ENCODE assay signal across 1 cellular context in genomic region chr11:118980191-118980881, GRCh38.
A peak's percentile ranks its signal among the peaks of the same experiment; 100 is the strongest.
TF ChIP-seq lines count a peak whose summit lies in the region.

No MANE protein-coding gene starts in this region.

TF ChIP-seq in K562, 482 proteins besides CTCF, POLR2A, EP300 and RAD21 (continued from another document and continues in another):
- peak; percentile 42 for TF ChIP-seq TAF1 (IDR thresholded peaks at IDR 0.05; ENCODE audit: control insufficient read depth, extremely low read depth, insufficient read depth, low read length, severe bottlenecking)
- TF ChIP-seq CBX1 (IDR thresholded peaks at IDR 0.05; ENCODE audit: low read depth): peak; percentile 61; the same call in 1 of the 2 replicates
- TF ChIP-seq ZBTB9 (CRISPR knock-in tag; IDR thresholded peaks at IDR 0.05): peak; percentile 68; the same call in 1 of the 2 replicates
- peak; percentile 56 for TF ChIP-seq TBP (optimal IDR thresholded peaks at IDR 0.05; ENCODE audit: low read depth, low read length)
- peak; percentile 63; the same call in 1 of the 2 replicates for TF ChIP-seq LEF1 (IDR thresholded peaks at IDR 0.05)
- no peak for TF ChIP-seq NFIX (CRISPR knock-in tag; IDR thresholded peaks at IDR 0.05; ENCODE audit: low read depth)
- no peak for TF ChIP-seq MTA3 (IDR thresholded peaks at IDR 0.05; ENCODE audit: borderline replicate concordance)
- TF ChIP-seq CHAMP1 (IDR thresholded peaks at IDR 0.05): no peak
- TF ChIP-seq CBX2 (IDR thresholded peaks at IDR 0.05; ENCODE audit: insufficient read depth, low read length, poor library complexity, severe bottlenecking): no peak
- TF ChIP-seq MCM2 (IDR thresholded peaks at IDR 0.05; ENCODE audit: low read depth): no peak
- TF ChIP-seq ZNF644 (tag; IDR thresholded peaks at IDR 0.05; ENCODE audit: low read depth): 0 out of 2 replicates have a peak, but pooled peaks have one; percentile 40
- no peak for TF ChIP-seq E2F8 (IDR thresholded peaks at IDR 0.05; ENCODE audit: low read depth, partially characterized antibody)
- peak; percentile 72 for TF ChIP-seq RBFOX2 (IDR thresholded peaks at IDR 0.05; ENCODE audit: low read depth, low read length)
- no peak for TF ChIP-seq ZNF224 (CRISPR knock-in tag; IDR thresholded peaks at IDR 0.05)
- no peak for TF ChIP-seq CC2D1A (IDR thresholded peaks at IDR 0.05)
- no peak for TF ChIP-seq RBM25 (IDR thresholded peaks at IDR 0.05; ENCODE audit: low read depth, low read length, severe bottlenecking)
- TF ChIP-seq ZNF24 (IDR thresholded peaks at IDR 0.05): no peak
- TF ChIP-seq BCLAF1 (IDR thresholded peaks at IDR 0.05; ENCODE audit: borderline replicate concordance in 1 of 2, control insufficient read depth in 1 of 2, low read depth in 2 of 2, low read length in 1 of 2): 0 out of 4 replicates have a peak, but pooled peaks of 1 of the 2 experiments have one; percentile 40
- TF ChIP-seq ZNF140 (CRISPR knock-in tag; IDR thresholded peaks at IDR 0.05): no peak
- no peak for TF ChIP-seq PHB2 (IDR thresholded peaks at IDR 0.05; ENCODE audit: low read depth)
- no peak; a peak in 1 of 4 replicates for TF ChIP-seq FOXA3 (CRISPR knock-in tag; conservative IDR thresholded peaks at IDR 0.05 in 1 of 2, IDR thresholded peaks at IDR 0.05 in 1 of 2)
- peak; percentile 87 for TF ChIP-seq CBFB (CRISPR knock-in tag; IDR thresholded peaks at IDR 0.05)
- TF ChIP-seq ZC3H11A (IDR thresholded peaks at IDR 0.05; ENCODE audit: low read depth, low read length): no peak
- 0 out of 2 replicates have a peak, but pooled peaks have one; percentile 23 for TF ChIP-seq SREBF1 (IDR thresholded peaks at IDR 0.05; ENCODE audit: borderline replicate concordance, low read depth, low read length)
- TF ChIP-seq GABPA (tag; conservative IDR thresholded peaks at IDR 0.05; ENCODE audit: low read depth): peak; percentile 86
- TF ChIP-seq ZBTB43 (CRISPR knock-in tag; IDR thresholded peaks at IDR 0.05): no peak
- no peak for TF ChIP-seq ZNF124 (CRISPR knock-in tag; IDR thresholded peaks at IDR 0.05)
- TF ChIP-seq NR3C1 (CRISPR knock-in tag; IDR thresholded peaks at IDR 0.05): no peak
- TF ChIP-seq ZNF444 (CRISPR knock-in tag; IDR thresholded peaks at IDR 0.05): no peak
- TF ChIP-seq CREM (IDR thresholded peaks at IDR 0.05; ENCODE audit: low read depth): peak; percentile 44; the same call in 1 of the 2 replicates
- no peak for TF ChIP-seq CLOCK (CRISPR knock-in tag; IDR thresholded peaks at IDR 0.05; ENCODE audit: borderline replicate concordance)
- TF ChIP-seq PTBP1 (IDR thresholded peaks at IDR 0.05; ENCODE audit: low read depth, low read length): no peak
- no peak for TF ChIP-seq ZNF79 (CRISPR knock-in tag; IDR thresholded peaks at IDR 0.05; ENCODE audit: low read depth)
- TF ChIP-seq RBM22 (IDR thresholded peaks at IDR 0.05; ENCODE audit: low read depth, low read length, poor library complexity, severe bottlenecking): no peak
- TF ChIP-seq CAMTA2 (CRISPR knock-in tag; conservative IDR thresholded peaks at IDR 0.05): no peak
- no peak for TF ChIP-seq NR0B1 (IDR thresholded peaks at IDR 0.05; ENCODE audit: partially characterized antibody)
- TF ChIP-seq E2F1 (CRISPR knock-in tag; IDR thresholded peaks at IDR 0.05): no peak
- TF ChIP-seq SRSF3 (IDR thresholded peaks at IDR 0.05; ENCODE audit: insufficient read depth, low read length): no peak
- 0 out of 2 replicates have a peak, but pooled peaks have one; percentile 25 for TF ChIP-seq NR4A1 (CRISPR knock-in tag; IDR thresholded peaks at IDR 0.05)
- TF ChIP-seq NR4A1 (tag; IDR thresholded peaks at IDR 0.05): peak; percentile 73; the same call in 1 of the 2 replicates
- no peak for TF ChIP-seq PATZ1 (CRISPR knock-in tag; IDR thresholded peaks at IDR 0.05; ENCODE audit: borderline replicate concordance)
- TF ChIP-seq ZNF146 (CRISPR knock-in tag; IDR thresholded peaks at IDR 0.05; ENCODE audit: unreplicated experiment): no peak
- TF ChIP-seq FOXP1 (CRISPR knock-in tag; IDR thresholded peaks at IDR 0.05): no peak
- no peak for TF ChIP-seq FUS (optimal IDR thresholded peaks at IDR 0.05; ENCODE audit: low read depth, low read length)
